ENCODE assay signal across 8 cellular contexts in the genomic region with DNA sequence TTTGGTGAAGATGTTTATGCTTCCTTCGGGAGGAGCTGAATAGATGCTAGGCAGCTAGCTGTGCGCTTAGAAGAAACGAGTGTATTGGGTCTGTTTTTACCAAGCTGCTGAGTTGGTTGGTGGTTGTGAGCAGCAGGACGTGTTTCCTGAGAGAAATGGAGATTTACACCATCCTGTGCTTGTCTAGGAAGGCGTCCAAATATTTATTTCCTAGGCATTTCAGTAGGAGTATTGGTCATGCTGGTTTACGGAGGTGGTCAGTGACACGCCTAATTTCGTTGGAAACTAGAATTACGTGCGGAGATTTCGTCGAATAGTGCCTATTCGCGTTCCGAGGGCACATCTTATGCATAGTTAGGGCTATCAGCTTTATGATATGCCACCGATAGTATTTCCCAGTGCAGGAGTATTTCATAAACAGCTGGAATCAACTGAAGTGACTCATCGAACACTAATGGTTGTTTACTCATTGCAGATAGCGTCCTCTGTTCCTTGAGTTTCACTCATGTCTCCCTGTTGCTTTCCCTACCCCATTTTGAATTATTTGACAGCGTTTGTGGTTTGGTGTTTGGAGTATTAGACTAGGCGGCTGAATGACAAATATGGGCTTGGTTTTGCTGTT. TPM values are rescaled to one million over a fixed set of nuclear protein-coding genes. Genes with fewer than 3 reads are reported as not detected.
DNase-seq lines count a peak whose midpoint lies in the region; ATAC-seq and TF ChIP-seq lines count a peak whose summit lies in the region.

No MANE protein-coding gene starts in this region.

- peak overlapping the region; percentile 96 for H3K27ac ChIP-seq in muscle layer of colon (ENCODE audit: low read depth, low read length)

- H3K4me1 ChIP-seq in endocrine pancreas (ENCODE audit: control insufficient read depth, insufficient read depth, low read length), result peaks cover 16% of the 10 kb centered on the region
- peaks cover 21% of the 10 kb centered on the region for H3K4me1 ChIP-seq in muscle layer of colon (ENCODE audit: insufficient read depth, low read length)

- no peaks in the 10 kb centered on the region for H3K9me3 ChIP-seq in endocrine pancreas (ENCODE audit: control insufficient read depth, low read length)
- no peaks in the 10 kb centered on the region for H3K9me3 ChIP-seq in muscle layer of colon (ENCODE audit: low read length)

- H3K4me3 ChIP-seq in BJ (ENCODE audit: low read depth, low read length) (peak overlapping the region; percentile 80), endocrine pancreas (ENCODE audit: control insufficient read depth, insufficient read depth, low read length) (peak overlapping the region; percentile 99), muscle layer of colon (ENCODE audit: low read depth in 1 of 2, low read length in 2 of 2) (peak overlapping the region; percentile 84 to 91)

- H3K36me3 ChIP-seq in BJ (ENCODE audit: control insufficient read depth, insufficient read depth, low read length) (no peaks in the 10 kb centered on the region), endocrine pancreas (ENCODE audit: control insufficient read depth, insufficient read depth, low read length) (no peaks in the 10 kb centered on the region), muscle layer of colon (ENCODE audit: insufficient read depth, low read length) (no peaks in the 10 kb centered on the region)

- H3K9ac ChIP-seq in endocrine pancreas (ENCODE audit: control insufficient read depth, insufficient read depth, low read length) (peak overlapping the region; percentile 99), muscle layer of colon (ENCODE audit: low read length) (peak overlapping the region; percentile 65)

- H3K27me3 ChIP-seq in BJ (ENCODE audit: control insufficient read depth, insufficient read depth, low read length) (no peaks in the 10 kb centered on the region), endocrine pancreas (ENCODE audit: control insufficient read depth, insufficient read depth, low read length) (no peaks in the 10 kb centered on the region), muscle layer of colon (ENCODE audit: control insufficient read depth in 1 of 2, insufficient read depth in 2 of 2, low read length in 2 of 2) (no peaks in the 10 kb centered on the region)

- DNase-seq in BJ (ENCODE audit: low read depth) (peak; percentile 18), SK-MEL-5 (ENCODE audit: low read depth, low spot score) (peak; percentile 29), ecto neural progenitor cell (ENCODE audit: low spot score) (no peak)

- in situ Hi-C loops in SK-MEL-5 (cut with HindIII; ENCODE audit: low pct_unique_long_range_greater_than_20kb, low sequenced_read_pairs), result no loop called here

- ATAC-seq in GM18868 (IDR thresholded peaks at IDR 0.05; ENCODE audit: unreplicated experiment) (peak; percentile 3), HG03469 (IDR thresholded peaks at IDR 0.05; ENCODE audit: unreplicated experiment) (peak; percentile 2), HG02798 (IDR thresholded peaks at IDR 0.05; ENCODE audit: poor library complexity, unreplicated experiment) (no peak)

- POLR2A ChIA-PET in BJ (lab: Charles Lee), result interaction anchor here (1.0 kb wide), 1 partner anchor 60 kb away, joined by 3 read pairs; no protein-coding TSS in a partner anchor

- TF ChIP-seq CTCF in BJ (IDR thresholded peaks at IDR 0.05; ENCODE audit: insufficient read depth, low read depth, low read length), result no peak

- CTCF ChIA-PET in BJ (lab: Yijun Ruan, JAX), result interaction anchor here (1.8 to 2.0 kb wide), 3 partner anchors 9 to 60 kb away, joined by 4 to 5 read pairs (median 5); no protein-coding TSS in a partner anchor

RNA-seq across cellular contexts. Expression of a gene that starts 0.8 kb away (rescaled TPM):
- polyA plus RNA-seq in BJ (2011; rRNA removed), result 12.5 and 28.8 TPM in 2 replicates
- 12.1 and 15.3 TPM in 2 replicates for polyA minus RNA-seq in BJ (2011; rRNA and poly(A)+ RNA removed)
- total RNA-seq in SK-MEL-5 (2014; rRNA removed; shearing (Covaris generic)), result 20.2 and 21.4 TPM in 2 replicates
- polyA plus RNA-seq in SK-MEL-5 (2015; cell fraction: cytosol; rRNA removed), result 29.2 and 35.2 TPM in 2 replicates
- 75.6 and 81.9 TPM in 2 replicates for polyA plus RNA-seq in SK-MEL-5 (2015; cell fraction: nucleus; rRNA removed)
